18 cellular contexts compared by ENCODE assay signal in genomic region chr1:30014031-30014430, GRCh38.
"Had no signal": no experiment of that assay in that cellular context is flagged by ENCODE, and none has a peak within 500 bp of the region (broad histone marks: within the 10 kb centered on the region; RNA-seq: fewer than 3 reads in every experiment).

No MANE protein-coding gene starts in this region.

- H3K27ac ChIP-seq: heart left ventricle, neutrophil, right atrium auricular region, sigmoid colon, skin epidermis, thoracic aorta, transverse colon had no signal

- ATAC-seq: mucosa of descending colon; naive thymus-derived CD8-positive, alpha-beta T cell; stimulated activated naive B cell treated with anti-CD40 and anti-IgM and Interleukin-4, amounts not matched to agents 10 μg/mL and 1 μg/mL and 100 μg/mL, for 72 hours; stimulated activated naive CD8-positive, alpha-beta T cell treated with anti-CD3 and anti-CD28 coated beads, Interleukin-15, amount 100 ng/mL, for 72 hours had no signal

- H3K4me3 ChIP-seq: heart left ventricle, mucosa of descending colon, right atrium auricular region, sigmoid colon, skin epidermis, thoracic aorta, transverse colon had no signal

- H3K36me3 ChIP-seq: heart left ventricle, neutrophil, right atrium auricular region, sigmoid colon, thoracic aorta, transverse colon had no signal

- H3K4me1 ChIP-seq: right atrium auricular region, sigmoid colon, transverse colon had no signal

- DNase-seq: erythroblast; foreskin melanocyte; heart left ventricle; hippocampal formation; kidney glomerular epithelial cell; mammary epithelial cell; mucosa of descending colon; naive thymus-derived CD8-positive, alpha-beta T cell; sigmoid colon; stimulated activated CD4-positive, alpha-beta T cell treated with anti-CD3 and anti-CD28 coated beads, Interleukin-2, amount 100 ng/mL, for 24 hours; stimulated activated CD4-positive, alpha-beta T cell treated with anti-CD3 and anti-CD28 coated beads, Interleukin-4, amount 100 ng/mL, for 4 hours; stimulated activated naive B cell treated with anti-CD40 and anti-IgM and Interleukin-4, amounts not matched to agents 10 μg/mL and 1 μg/mL and 100 μg/mL, for 72 hours; stimulated activated naive CD8-positive, alpha-beta T cell treated with anti-CD3 and anti-CD28 coated beads, Interleukin-15, amount 100 ng/mL, for 72 hours; transverse colon had no signal

- H3K27me3 ChIP-seq: heart left ventricle, neutrophil, right atrium auricular region, sigmoid colon, transverse colon had no signal

- H3K9me3 ChIP-seq: mucosa of descending colon, neutrophil, thoracic aorta, transverse colon had no signal
